Comparison of ENCODE assay signal across 1 cellular context in the genomic region with DNA sequence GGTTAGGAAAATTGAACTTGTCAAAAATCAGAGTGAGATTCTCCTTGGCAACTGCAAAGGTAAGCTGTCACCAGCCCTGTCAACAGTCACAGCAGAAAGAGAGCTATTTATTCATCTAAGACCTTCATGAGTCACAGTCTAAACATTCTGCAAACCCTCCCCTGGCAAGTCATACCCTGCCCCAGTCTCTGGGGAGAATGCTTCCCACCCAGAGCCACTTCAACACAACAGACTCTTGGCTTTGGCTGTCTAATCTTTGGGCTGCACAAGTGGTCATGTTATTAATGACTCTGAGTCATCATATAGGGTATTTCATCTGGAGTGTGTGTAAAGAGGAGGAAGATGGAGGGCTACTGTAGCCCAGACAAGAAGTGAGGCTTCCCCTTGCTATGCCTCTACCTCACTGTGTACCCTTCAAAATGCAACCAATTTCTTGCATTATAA.
TF ChIP-seq lines count a peak whose summit lies in the region.

No MANE protein-coding gene starts in this region.

TF ChIP-seq in IMR-90, 13 proteins besides CTCF, POLR2A, EP300 and RAD21 (continued from another document):
- TF ChIP-seq NFE2L2 (IDR thresholded peaks at IDR 0.05; ENCODE audit: low read depth, low read length) (no peak), CEBPB (IDR thresholded peaks at IDR 0.05; ENCODE audit: low read depth, low read length) (no peak; the same call in 1 of the 2 replicates), FOS (IDR thresholded peaks at IDR 0.05; ENCODE audit: low read depth, low read length) (peak; percentile 73), USF2 (IDR thresholded peaks at IDR 0.05; ENCODE audit: low read depth, low read length) (no peak), MAFK (IDR thresholded peaks at IDR 0.05; ENCODE audit: low read depth, low read length) (0 out of 2 replicates have a peak, but pooled peaks have one; percentile 5), BHLHE40 (IDR thresholded peaks at IDR 0.05; ENCODE audit: low read depth, low read length) (peak; percentile 52; the same call in 1 of the 2 replicates), RCOR1 (IDR thresholded peaks at IDR 0.05; ENCODE audit: insufficient replicate concordance, low read length) (no peak), MAZ (IDR thresholded peaks at IDR 0.05; ENCODE audit: borderline replicate concordance, low read depth, low read length) (peak; percentile 54; the same call in 1 of the 2 replicates)
- TF ChIP-seq, protein P1, sequence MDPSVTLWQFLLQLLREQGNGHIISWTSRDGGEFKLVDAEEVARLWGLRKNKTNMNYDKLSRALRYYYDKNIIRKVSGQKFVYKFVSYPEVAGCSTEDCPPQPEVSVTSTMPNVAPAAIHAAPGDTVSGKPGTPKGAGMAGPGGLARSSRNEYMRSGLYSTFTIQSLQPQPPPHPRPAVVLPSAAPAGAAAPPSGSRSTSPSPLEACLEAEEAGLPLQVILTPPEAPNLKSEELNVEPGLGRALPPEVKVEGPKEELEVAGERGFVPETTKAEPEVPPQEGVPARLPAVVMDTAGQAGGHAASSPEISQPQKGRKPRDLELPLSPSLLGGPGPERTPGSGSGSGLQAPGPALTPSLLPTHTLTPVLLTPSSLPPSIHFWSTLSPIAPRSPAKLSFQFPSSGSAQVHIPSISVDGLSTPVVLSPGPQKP (IDR thresholded peaks at IDR 0.05; ENCODE audit: borderline replicate concordance, low read depth, low read length): no peak
TF ChIP-seq in IMR-90: peak in this region for 5.
